Comparison of ENCODE assay signal across 8 cellular contexts in genomic region chr12:116609715-116610114, GRCh38. TPM values are rescaled to one million over a fixed set of nuclear protein-coding genes. Genes with fewer than 3 reads are reported as not detected.
DNase-seq lines count a peak whose midpoint lies in the region; ATAC-seq and TF ChIP-seq lines count a peak whose summit lies in the region.

No MANE protein-coding gene starts in this region.

- no peak overlapping the region for H3K4me2 ChIP-seq in SU-DHL-6 (ENCODE audit: low read depth, low read length, poor library complexity, severe bottlenecking)

- 88 to 94% methylated on average over 5 of the region's 5 CpGs for WGBS in heart right ventricle, 2 donors

- no peak overlapping the region for H2AFZ ChIP-seq in SU-DHL-6 (ENCODE audit: low read depth, low read length, severe bottlenecking)

- H3K4me1 ChIP-seq in heart right ventricle = peaks cover 0 to 29% (median 16%) of the 10 kb centered on the region in 9 donors
- no peaks in the 10 kb centered on the region for H3K4me1 ChIP-seq in foreskin keratinocyte

- ATAC-seq in heart right ventricle (peak in 1 of 8 donors; percentile 17), Right ventricle myocardium inferior (no peak), foreskin keratinocyte (no peak), HG02885 (IDR thresholded peaks at IDR 0.05; ENCODE audit: poor library complexity, unreplicated experiment) (no peak)

- no peaks in the 10 kb centered on the region for H3K9me2 ChIP-seq in SU-DHL-6 (replicated peaks; ENCODE audit: insufficient read depth, low read length)

- H3K9ac ChIP-seq in SU-DHL-6 (ENCODE audit: low read length) = no peak overlapping the region

- H4K20me1 ChIP-seq in SU-DHL-6 (ENCODE audit: low read depth, low read length) = no peaks in the 10 kb centered on the region

- H3K79me2 ChIP-seq in SU-DHL-6 (ENCODE audit: insufficient read depth, low read length) = no peaks in the 10 kb centered on the region

- no peaks in the 10 kb centered on the region for H3F3A ChIP-seq in SU-DHL-6 (ENCODE audit: insufficient read depth)

- H3K9me3 ChIP-seq in heart right ventricle (no peaks in the 10 kb centered on the region), SU-DHL-6 (ENCODE audit: insufficient read depth, low read length) (no peaks in the 10 kb centered on the region)

- intact Hi-C loops in heart right ventricle (cut with DNase I) = loop anchor here in 6 of 10 donors (2.0 to 10.0 kb wide), 6 partner anchors 41 to 615 kb away; partner anchors contain the start of gene MED13L (in 1 of the 6)
- intact Hi-C loops in Right ventricle myocardium inferior (cut with DNase I) = no loop called here

- H3K4me3 ChIP-seq in heart right ventricle = no peak overlapping the region
- H3K4me3 ChIP-seq in SU-DHL-6 (ENCODE audit: insufficient read depth, low read length, poor library complexity, severe bottlenecking) = no peak overlapping the region

- no peak for DNase-seq in heart right ventricle
- DNase-seq in Right ventricle myocardium inferior (ENCODE audit: missing footprints) = no peak
- no peak for DNase-seq in foreskin keratinocyte
- DNase-seq in glomerular visceral epithelial cell (ENCODE audit: extremely low spot score) = no peak
- no peak for DNase-seq in NCI-H226
- no peak for DNase-seq in activated CD4-positive, CD25-positive, alpha-beta regulatory T cell treated with anti-CD3 and anti-CD28 coated beads, Interleukin-2, amount 50 U/mL, for 72 hours

- H3K27ac ChIP-seq in heart right ventricle (peak overlapping the region in 5 of 10 donors; percentile 11 to 66 (median 19)), SU-DHL-6 (ENCODE audit: low read depth, low read length) (no peak overlapping the region), foreskin keratinocyte (no peak overlapping the region)

- H3K36me3 ChIP-seq in heart right ventricle = no peaks in the 10 kb centered on the region
- H3K36me3 ChIP-seq in SU-DHL-6 (ENCODE audit: low read length) = no peaks in the 10 kb centered on the region

- TF ChIP-seq CTCF in heart right ventricle (IDR thresholded peaks at IDR 0.05) = peak in 7 of 9 donors; percentile 23 to 48 (median 38)
- peak; percentile 19 for TF ChIP-seq CTCF in SU-DHL-6 (IDR thresholded peaks at IDR 0.05; ENCODE audit: insufficient read depth, low read length, poor library complexity, severe bottlenecking)
- TF ChIP-seq CTCF in foreskin keratinocyte (conservative IDR thresholded peaks at IDR 0.05) = peak; percentile 50

- peaks cover 0 to 10% (median 0%) of the 10 kb centered on the region in 7 donors for H3K27me3 ChIP-seq in heart right ventricle
- no peaks in the 10 kb centered on the region for H3K27me3 ChIP-seq in SU-DHL-6 (ENCODE audit: low read length)
- H3K27me3 ChIP-seq in foreskin keratinocyte = no peaks in the 10 kb centered on the region

RNA-seq across cellular contexts. Expression of gene MAP1LC3B2, which starts 50.5 kb away (rescaled TPM):
- total RNA-seq in heart right ventricle = 1 to 10 TPM in 9 of 10 donors, under 1 TPM in 1; 0.82 to 4.1 (median 2.2) TPM
- 1 to 10 TPM in 1 of 2 donors, under 1 TPM in 1; 0.59 to 4.6 TPM for polyA plus RNA-seq in heart right ventricle
- total RNA-seq in Right ventricle myocardium inferior = 3.5 TPM
- total RNA-seq in foreskin keratinocyte = 0.54 and 1.1 TPM in 2 replicates
- 1.9 and 2.3 TPM in 2 replicates for polyA plus RNA-seq in foreskin keratinocyte
